In the genomic region with DNA sequence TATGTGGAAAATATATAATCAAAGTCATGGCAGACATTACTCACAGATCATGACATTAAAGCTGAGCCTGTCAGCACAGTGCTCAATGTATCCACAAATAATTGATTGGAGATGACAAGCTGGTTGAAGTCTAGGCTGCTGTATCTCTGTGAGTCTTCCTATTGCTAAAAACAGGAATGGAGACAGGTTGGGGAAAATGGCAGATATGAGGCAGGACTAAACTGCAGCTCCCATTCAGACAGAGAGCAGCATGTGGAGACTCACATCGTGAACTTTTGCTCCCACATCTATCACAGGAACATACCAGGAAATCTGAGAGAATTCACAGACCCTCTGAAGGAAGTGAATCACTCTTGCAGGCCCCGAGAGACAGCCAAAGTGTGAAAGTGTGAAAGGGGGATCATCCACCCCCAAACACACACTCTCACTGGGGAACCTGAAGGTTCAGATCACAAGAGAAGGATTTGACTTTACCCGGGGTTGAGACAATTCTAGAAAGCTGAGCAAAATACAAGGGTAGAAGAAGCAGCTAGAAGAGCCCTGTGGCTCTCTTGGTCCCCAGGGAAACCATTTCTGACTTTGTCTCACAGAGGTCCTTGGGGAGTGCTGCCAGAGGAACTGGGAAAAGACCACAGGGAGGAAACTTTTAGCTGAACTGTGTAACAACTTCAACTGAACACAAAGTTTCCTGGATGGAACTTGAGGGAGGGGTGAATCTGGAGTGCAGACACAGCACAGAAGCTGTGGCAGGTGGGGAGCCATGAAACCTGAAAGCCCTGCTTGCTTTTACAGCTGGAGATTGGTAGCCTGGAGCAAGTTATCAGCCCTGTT, we compare ENCODE assay signal across 10 cellular contexts.
A peak's percentile ranks its signal among the peaks of the same experiment; 100 is the strongest.
DNase-seq lines count a peak whose midpoint lies in the region; ATAC-seq and TF ChIP-seq lines count a peak whose summit lies in the region.
"Had no signal": no experiment of that assay in that cellular context is flagged by ENCODE, and none has a peak within 500 bp of the region (broad histone marks: within the 10 kb centered on the region; RNA-seq: fewer than 3 reads in every experiment).

No MANE protein-coding gene starts in this region.

- peaks cover 13 to 19% of the 10 kb centered on the region in 2 donors for H3K4me1 Mint-ChIP-seq in natural killer cell treated with Interleukin-12 subunit alpha and Interleukin-12 subunit beta and Interleukin-15 and Interleukin-18, amount 100 ng/mL, for 72 hours (ENCODE audit: low read depth in 2 of 2)

- no peaks in the 10 kb centered on the region for H3K9me3 Mint-ChIP-seq in natural killer cell treated with Interleukin-12 subunit alpha and Interleukin-12 subunit beta and Interleukin-15 and Interleukin-18, amount 100 ng/mL, for 72 hours

- H3K27me3 Mint-ChIP-seq in natural killer cell treated with Interleukin-12 subunit alpha and Interleukin-12 subunit beta and Interleukin-15 and Interleukin-18, amount 100 ng/mL, for 72 hours, result peaks cover 12 to 34% of the 10 kb centered on the region in 2 donors

- H3K4me1 ChIP-seq in suprapubic skin, result no peaks in the 10 kb centered on the region

- TF ChIP-seq CTCF in suprapubic skin (IDR thresholded peaks at IDR 0.05), result no peak

- in situ Hi-C loops in G401 (cut with HindIII; ENCODE audit: low sequenced_read_pairs), result no loop called here

- no peaks in the 10 kb centered on the region for H3K36me3 Mint-ChIP-seq in natural killer cell treated with Interleukin-12 subunit alpha and Interleukin-12 subunit beta and Interleukin-15 and Interleukin-18, amount 100 ng/mL, for 72 hours

- H3K4me3 ChIP-seq in suprapubic skin, result no peak overlapping the region
- H3K4me3 ChIP-seq: SK-N-MC had no signal

- no peaks in the 10 kb centered on the region for H3K27me3 ChIP-seq in suprapubic skin

- TF ChIP-seq EP300 in suprapubic skin (IDR thresholded peaks at IDR 0.05), result no peak

- no peaks in the 10 kb centered on the region for H3K9me3 ChIP-seq in suprapubic skin

- ATAC-seq in GM18868 (IDR thresholded peaks at IDR 0.05; ENCODE audit: unreplicated experiment), result peak; percentile 53
- peak; percentile 50 for ATAC-seq in GM21529 (IDR thresholded peaks at IDR 0.05; ENCODE audit: unreplicated experiment)
- ATAC-seq in HG03432 (IDR thresholded peaks at IDR 0.05; ENCODE audit: unreplicated experiment), result peak; percentile 55
- peak; percentile 66 to 90 for ATAC-seq in natural killer cell treated with Interleukin-12 subunit alpha and Interleukin-12 subunit beta and Interleukin-15 and Interleukin-18, amount 100 ng/mL, for 72 hours

- no peak for TF ChIP-seq POLR2A in suprapubic skin (IDR thresholded peaks at IDR 0.05)

- H3K36me3 ChIP-seq in suprapubic skin, result no peaks in the 10 kb centered on the region

- peak overlapping the region in 1 of 2 donors; percentile 38 for H3K27ac Mint-ChIP-seq in natural killer cell treated with Interleukin-12 subunit alpha and Interleukin-12 subunit beta and Interleukin-15 and Interleukin-18, amount 100 ng/mL, for 72 hours

- intact Hi-C loops in posterior cingulate gyrus (cut with DNase I), result no loop called here

- H3K4me3 Mint-ChIP-seq in natural killer cell treated with Interleukin-12 subunit alpha and Interleukin-12 subunit beta and Interleukin-15 and Interleukin-18, amount 100 ng/mL, for 72 hours, result peak overlapping the region; percentile 11

- DNase-seq in natural killer cell treated with Interleukin-12 subunit alpha and Interleukin-12 subunit beta and Interleukin-15 and Interleukin-18, amount 100 ng/mL, for 72 hours (ENCODE audit: low spot score), result no peak
- DNase-seq in G401 (ENCODE audit: low spot score), result no peak
- no peak for DNase-seq in posterior cingulate gyrus
- no peak for DNase-seq in NCI-H1694 (lab: John Stamatoyannopoulos, UW)
- DNase-seq in suprapubic skin (ENCODE audit: low spot score in 2 of 2), result no peak
- DNase-seq: MV-4-11 had no signal

- no peak overlapping the region for H3K27ac ChIP-seq in suprapubic skin
- H3K27ac ChIP-seq: SK-N-MC had no signal

- WGBS in suprapubic skin, result 26% methylated on average over 3 of the region's 3 CpGs
